In the genomic region with DNA sequence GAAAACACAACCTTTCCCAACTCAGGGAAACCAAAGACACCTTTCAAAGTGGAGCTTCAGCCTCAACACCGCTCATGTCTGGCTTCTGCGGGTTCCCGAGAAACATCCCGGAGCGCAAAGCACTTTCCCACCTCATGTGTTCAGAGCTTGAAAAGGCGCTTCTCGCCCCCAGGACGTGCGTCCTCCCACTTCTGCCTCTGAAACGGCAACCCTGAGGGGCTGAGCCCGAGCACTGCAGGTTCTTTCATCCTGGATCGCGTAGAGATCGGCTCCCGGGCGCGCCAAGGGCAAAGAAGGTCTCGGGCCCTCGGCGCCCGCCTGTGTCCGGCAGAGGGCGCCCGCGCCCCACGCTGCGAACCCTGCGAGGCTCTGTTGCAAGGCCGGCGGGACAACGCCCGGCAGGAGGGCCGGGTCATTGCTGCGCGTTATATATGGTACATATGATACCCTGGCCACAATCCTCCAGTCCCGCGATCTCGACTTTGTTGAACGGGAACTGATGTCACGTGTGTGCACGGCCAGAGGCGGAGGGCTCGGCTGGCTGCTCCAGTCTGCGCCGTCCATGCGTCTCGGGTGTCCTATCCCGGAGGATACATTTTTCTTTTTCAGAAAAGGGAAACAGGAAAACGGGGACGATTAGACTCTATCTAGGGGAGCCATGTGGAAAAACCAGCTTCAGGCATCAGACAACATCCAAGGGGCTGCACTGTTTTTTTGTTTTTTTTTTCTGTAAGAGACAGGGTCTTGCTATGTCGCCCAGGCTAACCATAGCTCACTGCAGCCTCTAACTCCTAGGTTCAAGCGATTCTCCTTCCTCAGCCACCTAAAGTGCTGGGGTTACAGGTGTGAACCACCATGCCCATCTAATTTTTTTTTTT, we compare ENCODE assay signal across 1 cellular context.
A peak's percentile ranks its signal among the peaks of the same experiment; 100 is the strongest.
TF ChIP-seq lines count a peak whose summit lies in the region.

No MANE protein-coding gene starts in this region.

TF ChIP-seq in HepG2, 621 proteins besides CTCF, POLR2A, EP300 and RAD21 (continued from another document and continues in another):
- TF ChIP-seq RCOR2 (CRISPR knock-in tag; IDR thresholded peaks at IDR 0.05), result no peak; the same call in 1 of the 2 replicates
- TF ChIP-seq ZNF33B (CRISPR knock-in tag; IDR thresholded peaks at IDR 0.05), result no peak; the same call in 1 of the 2 replicates
- TF ChIP-seq, protein P1, sequence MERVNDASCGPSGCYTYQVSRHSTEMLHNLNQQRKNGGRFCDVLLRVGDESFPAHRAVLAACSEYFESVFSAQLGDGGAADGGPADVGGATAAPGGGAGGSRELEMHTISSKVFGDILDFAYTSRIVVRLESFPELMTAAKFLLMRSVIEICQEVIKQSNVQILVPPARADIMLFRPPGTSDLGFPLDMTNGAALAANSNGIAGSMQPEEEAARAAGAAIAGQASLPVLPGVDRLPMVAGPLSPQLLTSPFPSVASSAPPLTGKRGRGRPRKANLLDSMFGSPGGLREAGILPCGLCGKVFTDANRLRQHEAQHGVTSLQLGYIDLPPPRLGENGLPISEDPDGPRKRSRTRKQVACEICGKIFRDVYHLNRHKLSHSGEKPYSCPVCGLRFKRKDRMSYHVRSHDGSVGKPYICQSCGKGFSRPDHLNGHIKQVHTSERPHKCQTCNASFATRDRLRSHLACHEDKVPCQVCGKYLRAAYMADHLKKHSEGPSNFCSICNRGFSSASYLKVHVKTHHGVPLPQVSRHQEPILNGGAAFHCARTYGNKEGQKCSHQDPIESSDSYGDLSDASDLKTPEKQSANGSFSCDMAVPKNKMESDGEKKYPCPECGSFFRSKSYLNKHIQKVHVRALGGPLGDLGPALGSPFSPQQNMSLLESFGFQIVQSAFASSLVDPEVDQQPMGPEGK (CRISPR knock-in tag; IDR thresholded peaks at IDR 0.05), result peak; percentile 36; the same call in 1 of the 2 replicates
- TF ChIP-seq, protein P2, sequence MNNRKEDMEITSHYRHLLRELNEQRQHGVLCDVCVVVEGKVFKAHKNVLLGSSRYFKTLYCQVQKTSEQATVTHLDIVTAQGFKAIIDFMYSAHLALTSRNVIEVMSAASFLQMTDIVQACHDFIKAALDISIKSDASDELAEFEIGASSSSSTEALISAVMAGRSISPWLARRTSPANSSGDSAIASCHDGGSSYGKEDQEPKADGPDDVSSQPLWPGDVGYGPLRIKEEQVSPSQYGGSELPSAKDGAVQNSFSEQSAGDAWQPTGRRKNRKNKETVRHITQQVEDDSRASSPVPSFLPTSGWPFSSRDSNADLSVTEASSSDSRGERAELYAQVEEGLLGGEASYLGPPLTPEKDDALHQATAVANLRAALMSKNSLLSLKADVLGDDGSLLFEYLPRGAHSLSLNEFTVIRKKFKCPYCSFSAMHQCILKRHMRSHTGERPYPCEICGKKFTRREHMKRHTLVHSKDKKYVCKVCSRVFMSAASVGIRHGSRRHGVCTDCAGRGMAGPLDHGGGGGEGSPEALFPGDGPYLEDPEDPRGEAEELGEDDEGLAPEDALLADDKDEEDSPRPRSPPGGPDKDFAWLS (CRISPR knock-in tag; IDR thresholded peaks at IDR 0.05; ENCODE audit: borderline replicate concordance), result no peak
- no peak for TF ChIP-seq ZBTB7A (CRISPR knock-in tag; IDR thresholded peaks at IDR 0.05)
- TF ChIP-seq, protein P3, sequence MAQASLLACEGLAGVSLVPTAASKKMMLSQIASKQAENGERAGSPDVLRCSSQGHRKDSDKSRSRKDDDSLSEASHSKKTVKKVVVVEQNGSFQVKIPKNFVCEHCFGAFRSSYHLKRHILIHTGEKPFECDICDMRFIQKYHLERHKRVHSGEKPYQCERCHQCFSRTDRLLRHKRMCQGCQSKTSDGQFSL (CRISPR knock-in tag; IDR thresholded peaks at IDR 0.05), result no peak
- peak; percentile 84 for TF ChIP-seq ZNF768 (CRISPR knock-in tag; IDR thresholded peaks at IDR 0.05)
- TF ChIP-seq, protein P4, sequence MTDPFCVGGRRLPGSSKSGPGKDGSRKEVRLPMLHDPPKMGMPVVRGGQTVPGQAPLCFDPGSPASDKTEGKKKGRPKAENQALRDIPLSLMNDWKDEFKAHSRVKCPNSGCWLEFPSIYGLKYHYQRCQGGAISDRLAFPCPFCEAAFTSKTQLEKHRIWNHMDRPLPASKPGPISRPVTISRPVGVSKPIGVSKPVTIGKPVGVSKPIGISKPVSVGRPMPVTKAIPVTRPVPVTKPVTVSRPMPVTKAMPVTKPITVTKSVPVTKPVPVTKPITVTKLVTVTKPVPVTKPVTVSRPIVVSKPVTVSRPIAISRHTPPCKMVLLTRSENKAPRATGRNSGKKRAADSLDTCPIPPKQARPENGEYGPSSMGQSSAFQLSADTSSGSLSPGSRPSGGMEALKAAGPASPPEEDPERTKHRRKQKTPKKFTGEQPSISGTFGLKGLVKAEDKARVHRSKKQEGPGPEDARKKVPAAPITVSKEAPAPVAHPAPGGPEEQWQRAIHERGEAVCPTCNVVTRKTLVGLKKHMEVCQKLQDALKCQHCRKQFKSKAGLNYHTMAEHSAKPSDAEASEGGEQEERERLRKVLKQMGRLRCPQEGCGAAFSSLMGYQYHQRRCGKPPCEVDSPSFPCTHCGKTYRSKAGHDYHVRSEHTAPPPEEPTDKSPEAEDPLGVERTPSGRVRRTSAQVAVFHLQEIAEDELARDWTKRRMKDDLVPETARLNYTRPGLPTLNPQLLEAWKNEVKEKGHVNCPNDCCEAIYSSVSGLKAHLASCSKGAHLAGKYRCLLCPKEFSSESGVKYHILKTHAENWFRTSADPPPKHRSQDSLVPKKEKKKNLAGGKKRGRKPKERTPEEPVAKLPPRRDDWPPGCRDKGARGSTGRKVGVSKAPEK (CRISPR knock-in tag; IDR thresholded peaks at IDR 0.05; ENCODE audit: borderline replicate concordance), result no peak; the same call in 1 of the 2 replicates
- TF ChIP-seq, protein P5, sequence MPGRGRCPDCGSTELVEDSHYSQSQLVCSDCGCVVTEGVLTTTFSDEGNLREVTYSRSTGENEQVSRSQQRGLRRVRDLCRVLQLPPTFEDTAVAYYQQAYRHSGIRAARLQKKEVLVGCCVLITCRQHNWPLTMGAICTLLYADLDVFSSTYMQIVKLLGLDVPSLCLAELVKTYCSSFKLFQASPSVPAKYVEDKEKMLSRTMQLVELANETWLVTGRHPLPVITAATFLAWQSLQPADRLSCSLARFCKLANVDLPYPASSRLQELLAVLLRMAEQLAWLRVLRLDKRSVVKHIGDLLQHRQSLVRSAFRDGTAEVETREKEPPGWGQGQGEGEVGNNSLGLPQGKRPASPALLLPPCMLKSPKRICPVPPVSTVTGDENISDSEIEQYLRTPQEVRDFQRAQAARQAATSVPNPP (CRISPR knock-in tag; IDR thresholded peaks at IDR 0.05), result no peak
- peak; percentile 68; the same call in 1 of the 2 replicates for TF ChIP-seq SRY (CRISPR knock-in tag; IDR thresholded peaks at IDR 0.05)
- TF ChIP-seq, protein P6, sequence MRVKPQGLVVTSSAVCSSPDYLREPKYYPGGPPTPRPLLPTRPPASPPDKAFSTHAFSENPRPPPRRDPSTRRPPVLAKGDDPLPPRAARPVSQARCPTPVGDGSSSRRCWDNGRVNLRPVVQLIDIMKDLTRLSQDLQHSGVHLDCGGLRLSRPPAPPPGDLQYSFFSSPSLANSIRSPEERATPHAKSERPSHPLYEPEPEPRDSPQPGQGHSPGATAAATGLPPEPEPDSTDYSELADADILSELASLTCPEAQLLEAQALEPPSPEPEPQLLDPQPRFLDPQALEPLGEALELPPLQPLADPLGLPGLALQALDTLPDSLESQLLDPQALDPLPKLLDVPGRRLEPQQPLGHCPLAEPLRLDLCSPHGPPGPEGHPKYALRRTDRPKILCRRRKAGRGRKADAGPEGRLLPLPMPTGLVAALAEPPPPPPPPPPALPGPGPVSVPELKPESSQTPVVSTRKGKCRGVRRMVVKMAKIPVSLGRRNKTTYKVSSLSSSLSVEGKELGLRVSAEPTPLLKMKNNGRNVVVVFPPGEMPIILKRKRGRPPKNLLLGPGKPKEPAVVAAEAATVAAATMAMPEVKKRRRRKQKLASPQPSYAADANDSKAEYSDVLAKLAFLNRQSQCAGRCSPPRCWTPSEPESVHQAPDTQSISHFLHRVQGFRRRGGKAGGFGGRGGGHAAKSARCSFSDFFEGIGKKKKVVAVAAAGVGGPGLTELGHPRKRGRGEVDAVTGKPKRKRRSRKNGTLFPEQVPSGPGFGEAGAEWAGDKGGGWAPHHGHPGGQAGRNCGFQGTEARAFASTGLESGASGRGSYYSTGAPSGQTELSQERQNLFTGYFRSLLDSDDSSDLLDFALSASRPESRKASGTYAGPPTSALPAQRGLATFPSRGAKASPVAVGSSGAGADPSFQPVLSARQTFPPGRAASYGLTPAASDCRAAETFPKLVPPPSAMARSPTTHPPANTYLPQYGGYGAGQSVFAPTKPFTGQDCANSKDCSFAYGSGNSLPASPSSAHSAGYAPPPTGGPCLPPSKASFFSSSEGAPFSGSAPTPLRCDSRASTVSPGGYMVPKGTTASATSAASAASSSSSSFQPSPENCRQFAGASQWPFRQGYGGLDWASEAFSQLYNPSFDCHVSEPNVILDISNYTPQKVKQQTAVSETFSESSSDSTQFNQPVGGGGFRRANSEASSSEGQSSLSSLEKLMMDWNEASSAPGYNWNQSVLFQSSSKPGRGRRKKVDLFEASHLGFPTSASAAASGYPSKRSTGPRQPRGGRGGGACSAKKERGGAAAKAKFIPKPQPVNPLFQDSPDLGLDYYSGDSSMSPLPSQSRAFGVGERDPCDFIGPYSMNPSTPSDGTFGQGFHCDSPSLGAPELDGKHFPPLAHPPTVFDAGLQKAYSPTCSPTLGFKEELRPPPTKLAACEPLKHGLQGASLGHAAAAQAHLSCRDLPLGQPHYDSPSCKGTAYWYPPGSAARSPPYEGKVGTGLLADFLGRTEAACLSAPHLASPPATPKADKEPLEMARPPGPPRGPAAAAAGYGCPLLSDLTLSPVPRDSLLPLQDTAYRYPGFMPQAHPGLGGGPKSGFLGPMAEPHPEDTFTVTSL (CRISPR knock-in tag; IDR thresholded peaks at IDR 0.05; ENCODE audit: borderline replicate concordance), result peak; percentile 71; the same call in 1 of the 2 replicates
- TF ChIP-seq FOSL2 (CRISPR knock-in tag; IDR thresholded peaks at IDR 0.05), result peak; percentile 78
- no peak for TF ChIP-seq ZNF713 (CRISPR knock-in tag; IDR thresholded peaks at IDR 0.05)
- peak; percentile 78 for TF ChIP-seq CBX1 (IDR thresholded peaks at IDR 0.05; ENCODE audit: low read depth)
- TF ChIP-seq, protein P7, sequence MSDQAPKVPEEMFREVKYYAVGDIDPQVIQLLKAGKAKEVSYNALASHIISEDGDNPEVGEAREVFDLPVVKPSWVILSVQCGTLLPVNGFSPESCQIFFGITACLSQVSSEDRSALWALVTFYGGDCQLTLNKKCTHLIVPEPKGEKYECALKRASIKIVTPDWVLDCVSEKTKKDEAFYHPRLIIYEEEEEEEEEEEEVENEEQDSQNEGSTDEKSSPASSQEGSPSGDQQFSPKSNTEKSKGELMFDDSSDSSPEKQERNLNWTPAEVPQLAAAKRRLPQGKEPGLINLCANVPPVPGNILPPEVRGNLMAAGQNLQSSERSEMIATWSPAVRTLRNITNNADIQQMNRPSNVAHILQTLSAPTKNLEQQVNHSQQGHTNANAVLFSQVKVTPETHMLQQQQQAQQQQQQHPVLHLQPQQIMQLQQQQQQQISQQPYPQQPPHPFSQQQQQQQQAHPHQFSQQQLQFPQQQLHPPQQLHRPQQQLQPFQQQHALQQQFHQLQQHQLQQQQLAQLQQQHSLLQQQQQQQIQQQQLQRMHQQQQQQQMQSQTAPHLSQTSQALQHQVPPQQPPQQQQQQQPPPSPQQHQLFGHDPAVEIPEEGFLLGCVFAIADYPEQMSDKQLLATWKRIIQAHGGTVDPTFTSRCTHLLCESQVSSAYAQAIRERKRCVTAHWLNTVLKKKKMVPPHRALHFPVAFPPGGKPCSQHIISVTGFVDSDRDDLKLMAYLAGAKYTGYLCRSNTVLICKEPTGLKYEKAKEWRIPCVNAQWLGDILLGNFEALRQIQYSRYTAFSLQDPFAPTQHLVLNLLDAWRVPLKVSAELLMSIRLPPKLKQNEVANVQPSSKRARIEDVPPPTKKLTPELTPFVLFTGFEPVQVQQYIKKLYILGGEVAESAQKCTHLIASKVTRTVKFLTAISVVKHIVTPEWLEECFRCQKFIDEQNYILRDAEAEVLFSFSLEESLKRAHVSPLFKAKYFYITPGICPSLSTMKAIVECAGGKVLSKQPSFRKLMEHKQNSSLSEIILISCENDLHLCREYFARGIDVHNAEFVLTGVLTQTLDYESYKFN (CRISPR knock-in tag; conservative IDR thresholded peaks at IDR 0.05), result peak; percentile 44; the same call in 1 of the 2 replicates
- peak; percentile 60; the same call in 1 of the 2 replicates for TF ChIP-seq FOXK1 (CRISPR knock-in tag; IDR thresholded peaks at IDR 0.05; ENCODE audit: borderline replicate concordance, low read depth)
- TF ChIP-seq THAP11 (CRISPR knock-in tag; IDR thresholded peaks at IDR 0.05), result peak; percentile 70; the same call in 1 of the 2 replicates
- TF ChIP-seq AHR (CRISPR knock-in tag; IDR thresholded peaks at IDR 0.05), result peak; percentile 85
- TF ChIP-seq ZNF12 (CRISPR knock-in tag; IDR thresholded peaks at IDR 0.05), result peak; percentile 82
- peak; percentile 92 for TF ChIP-seq ZSCAN31 (CRISPR knock-in tag; IDR thresholded peaks at IDR 0.05; ENCODE audit: low read depth)
- TF ChIP-seq REXO4 (CRISPR knock-in tag; IDR thresholded peaks at IDR 0.05; ENCODE audit: borderline replicate concordance), result no peak
- TF ChIP-seq, protein P8, sequence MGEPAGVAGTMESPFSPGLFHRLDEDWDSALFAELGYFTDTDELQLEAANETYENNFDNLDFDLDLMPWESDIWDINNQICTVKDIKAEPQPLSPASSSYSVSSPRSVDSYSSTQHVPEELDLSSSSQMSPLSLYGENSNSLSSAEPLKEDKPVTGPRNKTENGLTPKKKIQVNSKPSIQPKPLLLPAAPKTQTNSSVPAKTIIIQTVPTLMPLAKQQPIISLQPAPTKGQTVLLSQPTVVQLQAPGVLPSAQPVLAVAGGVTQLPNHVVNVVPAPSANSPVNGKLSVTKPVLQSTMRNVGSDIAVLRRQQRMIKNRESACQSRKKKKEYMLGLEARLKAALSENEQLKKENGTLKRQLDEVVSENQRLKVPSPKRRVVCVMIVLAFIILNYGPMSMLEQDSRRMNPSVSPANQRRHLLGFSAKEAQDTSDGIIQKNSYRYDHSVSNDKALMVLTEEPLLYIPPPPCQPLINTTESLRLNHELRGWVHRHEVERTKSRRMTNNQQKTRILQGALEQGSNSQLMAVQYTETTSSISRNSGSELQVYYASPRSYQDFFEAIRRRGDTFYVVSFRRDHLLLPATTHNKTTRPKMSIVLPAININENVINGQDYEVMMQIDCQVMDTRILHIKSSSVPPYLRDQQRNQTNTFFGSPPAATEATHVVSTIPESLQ (CRISPR knock-in tag; conservative IDR thresholded peaks at IDR 0.05), result peak; percentile 94
- TF ChIP-seq MATR3 (CRISPR knock-in tag; IDR thresholded peaks at IDR 0.05), result no peak
- TF ChIP-seq HOXA7 (CRISPR knock-in tag; IDR thresholded peaks at IDR 0.05), result no peak
- TF ChIP-seq, protein P9, sequence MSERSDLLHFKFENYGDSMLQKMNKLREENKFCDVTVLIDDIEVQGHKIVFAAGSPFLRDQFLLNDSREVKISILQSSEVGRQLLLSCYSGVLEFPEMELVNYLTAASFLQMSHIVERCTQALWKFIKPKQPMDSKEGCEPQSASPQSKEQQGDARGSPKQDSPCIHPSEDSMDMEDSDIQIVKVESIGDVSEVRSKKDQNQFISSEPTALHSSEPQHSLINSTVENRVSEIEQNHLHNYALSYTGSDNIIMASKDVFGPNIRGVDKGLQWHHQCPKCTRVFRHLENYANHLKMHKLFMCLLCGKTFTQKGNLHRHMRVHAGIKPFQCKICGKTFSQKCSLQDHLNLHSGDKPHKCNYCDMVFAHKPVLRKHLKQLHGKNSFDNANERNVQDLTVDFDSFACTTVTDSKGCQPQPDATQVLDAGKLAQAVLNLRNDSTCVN (CRISPR knock-in tag; IDR thresholded peaks at IDR 0.05; ENCODE audit: borderline replicate concordance), result 0 out of 2 replicates have a peak, but pooled peaks have one; percentile 35
- TF ChIP-seq ZNF652 (CRISPR knock-in tag; IDR thresholded peaks at IDR 0.05; ENCODE audit: borderline replicate concordance, low read depth), result 0 out of 2 replicates have a peak, but pooled peaks have one; percentile 11
- TF ChIP-seq, protein P10, sequence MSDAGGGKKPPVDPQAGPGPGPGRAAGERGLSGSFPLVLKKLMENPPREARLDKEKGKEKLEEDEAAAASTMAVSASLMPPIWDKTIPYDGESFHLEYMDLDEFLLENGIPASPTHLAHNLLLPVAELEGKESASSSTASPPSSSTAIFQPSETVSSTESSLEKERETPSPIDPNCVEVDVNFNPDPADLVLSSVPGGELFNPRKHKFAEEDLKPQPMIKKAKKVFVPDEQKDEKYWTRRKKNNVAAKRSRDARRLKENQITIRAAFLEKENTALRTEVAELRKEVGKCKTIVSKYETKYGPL (CRISPR knock-in tag; IDR thresholded peaks at IDR 0.05), result no peak; the same call in 1 of the 2 replicates
